Comparison of ENCODE assay signal across 8 cellular contexts in genomic region chr20:8043687-8044278, GRCh38. TPM values are rescaled to one million over a fixed set of nuclear protein-coding genes. Genes with fewer than 3 reads are reported as not detected.
DNase-seq lines count a peak whose midpoint lies in the region; ATAC-seq and TF ChIP-seq lines count a peak whose summit lies in the region.

No MANE protein-coding gene starts in this region.

- TF ChIP-seq CTCF in C4-2B (conservative IDR thresholded peaks at IDR 0.05) (peak; percentile 77), fibroblast of lung (conservative IDR thresholded peaks at IDR 0.05 in 1 of 2, IDR thresholded peaks at IDR 0.05 in 1 of 2; ENCODE audit: low read depth in 1 of 2, low read length in 2 of 2) (peak; percentile 62 to 73), neural cell (IDR thresholded peaks at IDR 0.05; ENCODE audit: poor library complexity, severe bottlenecking) (peak; percentile 78)

- no peaks in the 10 kb centered on the region for H3K27me3 ChIP-seq in fibroblast of lung (ENCODE audit: control insufficient read depth, insufficient read depth, low read length)
- H3K27me3 ChIP-seq in neural cell (ENCODE audit: insufficient read depth, low read depth, low read length), result no peaks in the 10 kb centered on the region
- peaks cover 7% of the 10 kb centered on the region; the same call in 1 of the 2 replicates for H3K27me3 ChIP-seq in MG63

- no peaks in the 10 kb centered on the region for H3K9me2 ChIP-seq in neural cell (ENCODE audit: insufficient read depth, low read length)

- H4K20me1 ChIP-seq in fibroblast of lung (ENCODE audit: control insufficient read depth, extremely low read depth, insufficient read depth, low read length), result no peaks in the 10 kb centered on the region
- no peaks in the 10 kb centered on the region for H4K20me1 ChIP-seq in neural cell (ENCODE audit: insufficient read depth)

- H3F3A ChIP-seq in neural cell (ENCODE audit: insufficient read depth, low read length, poor library complexity, severe bottlenecking), result no peaks in the 10 kb centered on the region

- H3K27ac ChIP-seq in C4-2B, result no peak overlapping the region
- no peak overlapping the region for H3K27ac ChIP-seq in fibroblast of lung (ENCODE audit: insufficient read depth, low read length)
- no peak overlapping the region for H3K27ac ChIP-seq in neural cell (ENCODE audit: low read length)

- no peak for TF ChIP-seq EP300 in neural cell (conservative IDR thresholded peaks at IDR 0.05; ENCODE audit: poor library complexity, severe bottlenecking)

- TF ChIP-seq POLR2A in GM18505 (IDR thresholded peaks at IDR 0.05; ENCODE audit: borderline replicate concordance, extremely low read depth, insufficient read depth, insufficient read length), result no peak

- H3K9ac ChIP-seq in fibroblast of lung (ENCODE audit: insufficient read depth, low read length) (no peak overlapping the region), neural cell (ENCODE audit: low read length) (no peak overlapping the region)

- H3K9me3 ChIP-seq in fibroblast of lung (ENCODE audit: control insufficient read depth, insufficient read depth, low read depth, low read length), result no peaks in the 10 kb centered on the region
- no peaks in the 10 kb centered on the region for H3K9me3 ChIP-seq in neural cell (ENCODE audit: low read length)
- H3K9me3 ChIP-seq in MG63, result no peaks in the 10 kb centered on the region

- H2AFZ ChIP-seq in fibroblast of lung (ENCODE audit: low read length) (no peak overlapping the region), neural cell (ENCODE audit: low read depth, low read length) (no peak overlapping the region)

- no peak overlapping the region for H3K4me2 ChIP-seq in fibroblast of lung (ENCODE audit: extremely low read depth, insufficient read depth, low read length)
- H3K4me2 ChIP-seq in neural cell (ENCODE audit: low read length), result no peak overlapping the region

- H3K79me2 ChIP-seq in fibroblast of lung (ENCODE audit: control insufficient read depth, insufficient read depth, low read length) (no peaks in the 10 kb centered on the region), neural cell (replicated peaks; ENCODE audit: insufficient read depth, low read length) (no peaks in the 10 kb centered on the region)

- ATAC-seq in GM18505 (IDR thresholded peaks at IDR 0.05; ENCODE audit: unreplicated experiment), result peak; percentile 85
- peak; percentile 94 for ATAC-seq in HG02885 (IDR thresholded peaks at IDR 0.05; ENCODE audit: poor library complexity, unreplicated experiment)

- TF ChIP-seq RAD21 in neural cell (conservative IDR thresholded peaks at IDR 0.05), result peak; percentile 78

- H3K4me1 ChIP-seq in fibroblast of lung (ENCODE audit: control insufficient read depth, extremely low read depth, insufficient read depth, low read length), result no peaks in the 10 kb centered on the region

- H3K36me3 ChIP-seq in fibroblast of lung (ENCODE audit: control insufficient read depth, insufficient read depth, low read length) (no peaks in the 10 kb centered on the region), neural cell (ENCODE audit: insufficient read depth, low read length) (no peaks in the 10 kb centered on the region), MG63 (no peaks in the 10 kb centered on the region)

- no peak overlapping the region for H3K4me3 ChIP-seq in fibroblast of lung (replicated peaks in 1 of 4; ENCODE audit: control extremely low read depth in 1 of 4, insufficient read depth in 1 of 4, low read depth in 3 of 4, low read length in 4 of 4)
- H3K4me3 ChIP-seq in neural cell (ENCODE audit: low read length), result no peak overlapping the region
- H3K4me3 ChIP-seq in MG63, result no peak overlapping the region

- DNase-seq in NCI-H1417 treated with DMSO at 0.1 percent for 48 hours (lab: John Stamatoyannopoulos, UW) (peak; percentile 35), T-helper 1 cell (peak in 3 of 5 donors; percentile 19 to 56 (median 21)), fibroblast of lung (ENCODE audit: low read depth in 2 of 2) (peak; percentile 40 to 73), MG63 (no peak)

TF ChIP-seq in neural cell, 6 proteins besides CTCF, POLR2A, EP300 and RAD21:
- TF ChIP-seq SMC3 (conservative IDR thresholded peaks at IDR 0.05; ENCODE audit: poor library complexity) (peak; percentile 83), POLR2AphosphoS5 (IDR thresholded peaks at IDR 0.05) (no peak), REST (IDR thresholded peaks at IDR 0.05; ENCODE audit: borderline replicate concordance) (no peak)

RNA-seq across cellular contexts. Expression of gene TMX4, which starts 24.2 kb away (rescaled TPM):
- total RNA-seq in fibroblast of lung, result 20.5 and 23.6 TPM in 2 replicates
- polyA plus RNA-seq in fibroblast of lung (20.5 and 21.2 TPM in 2 replicates), neural cell (37.7 and 41.2 TPM in 2 replicates)
- polyA plus RNA-seq in fibroblast of lung (2012), result 16.4 and 19.7 TPM in 2 replicates
- polyA minus RNA-seq in fibroblast of lung (ENCODE audit: low replicate concordance) (7.3 and 12.2 TPM in 2 replicates), neural cell (68.4 and 80.6 TPM in 2 replicates)
- total RNA-seq in MG63 (2014; rRNA removed; shearing (Covaris generic); ENCODE audit: low replicate concordance), result 6.9 and 8.1 TPM in 2 replicates
